Comparison of ENCODE assay signal across 14 cellular contexts in genomic region chr9:84874583-84874982, GRCh38.
DNase-seq lines count a peak whose midpoint lies in the region; ATAC-seq and TF ChIP-seq lines count a peak whose summit lies in the region.
"Had no signal": no experiment of that assay in that cellular context is flagged by ENCODE, and none has a peak within 500 bp of the region (broad histone marks: within the 10 kb centered on the region; RNA-seq: fewer than 3 reads in every experiment).

No MANE protein-coding gene starts in this region.

- ATAC-seq in Right ventricle myocardium superior (ENCODE audit: poor library complexity) (peak; percentile 73), T-helper 17 cell (no peak), gastroesophageal sphincter (peak; percentile 36)
- ATAC-seq in stimulated activated memory B cell treated with anti-CD40 and anti-IgM and Interleukin-4, amounts not matched to agents 10 μg/mL and 1 μg/mL and 100 μg/mL, for 72 hours, result peak; percentile 18
- ATAC-seq: activated naive CD4-positive, alpha-beta T cell treated with anti-CD3 and anti-CD28 coated beads, Interleukin-2, amount 50 U/mL, for 72 hours had no signal

- 0% methylated on average over 1 to 2 of the region's 2 CpGs for WGBS in gastroesophageal sphincter (ENCODE audit: low coverage in 1 of 2), 2 donors

- peak overlapping the region; percentile 78 for H3K27ac Mint-ChIP-seq in T-helper 17 cell
- H3K27ac Mint-ChIP-seq in stimulated activated memory B cell treated with anti-CD40 and anti-IgM and Interleukin-4, amounts not matched to agents 10 μg/mL and 1 μg/mL and 100 μg/mL, for 72 hours, result no peak overlapping the region
- H3K27ac Mint-ChIP-seq: progenitor cell of endocrine pancreas had no signal

- H3K4me3 Mint-ChIP-seq in T-helper 17 cell, result peak overlapping the region; percentile 39
- no peak overlapping the region for H3K4me3 Mint-ChIP-seq in stimulated activated memory B cell treated with anti-CD40 and anti-IgM and Interleukin-4, amounts not matched to agents 10 μg/mL and 1 μg/mL and 100 μg/mL, for 72 hours

- no peak for TF ChIP-seq POLR2A in gastroesophageal sphincter (IDR thresholded peaks at IDR 0.05)

- DNase-seq in Right ventricle myocardium superior (no peak), right atrium auricular region (ENCODE audit: low spot score) (no peak), T-helper 17 cell (no peak), D341Med (ENCODE audit: low spot score) (no peak), NCI-H1930 (lab: John Stamatoyannopoulos, UW) (no peak)
- DNase-seq in stimulated activated CD4-positive, alpha-beta T cell treated with anti-CD3 and anti-CD28 coated beads, Interleukin-1b, Interleukin-23, amount 100 ng/mL, for 48 hours, result no peak
- DNase-seq: DMS79 treated with DMSO at 0.1 percent for 48 hours; GOT3; NCI-H1105; stimulated activated CD4-positive, alpha-beta T cell treated with anti-CD3 and anti-CD28 coated beads, Interleukin-2, amount 100 ng/mL, for 24 hours had no signal

- TF ChIP-seq EP300 in gastroesophageal sphincter (IDR thresholded peaks at IDR 0.05), result no peak

- H3K4me3 ChIP-seq in right atrium auricular region (no peak overlapping the region), gastroesophageal sphincter (no peak overlapping the region)

- H3K27ac ChIP-seq in right atrium auricular region (peak overlapping the region in 1 of 2 donors; percentile 28), gastroesophageal sphincter (peak overlapping the region in 1 of 4 donors; percentile 19)

- peaks cover 0 to 8% of the 10 kb centered on the region in 2 donors for H3K4me1 ChIP-seq in right atrium auricular region
- H3K4me1 ChIP-seq in gastroesophageal sphincter, result no peaks in the 10 kb centered on the region

- H3K9me3 Mint-ChIP-seq in stimulated activated memory B cell treated with anti-CD40 and anti-IgM and Interleukin-4, amounts not matched to agents 10 μg/mL and 1 μg/mL and 100 μg/mL, for 72 hours, result no peaks in the 10 kb centered on the region
- H3K9me3 Mint-ChIP-seq: activated naive CD4-positive, alpha-beta T cell treated with anti-CD3 and anti-CD28 coated beads, Interleukin-2, amount 50 U/mL, for 72 hours had no signal

- H3K36me3 ChIP-seq in right atrium auricular region (no peaks in the 10 kb centered on the region), gastroesophageal sphincter (no peaks in the 10 kb centered on the region)

- TF ChIP-seq CTCF in right atrium auricular region (IDR thresholded peaks at IDR 0.05) (no peak), gastroesophageal sphincter (IDR thresholded peaks at IDR 0.05) (no peak)

- no peaks in the 10 kb centered on the region for H3K27me3 ChIP-seq in right atrium auricular region
- no peaks in the 10 kb centered on the region for H3K27me3 ChIP-seq in gastroesophageal sphincter

- no peaks in the 10 kb centered on the region for H3K27me3 Mint-ChIP-seq in T-helper 17 cell
- no peaks in the 10 kb centered on the region for H3K27me3 Mint-ChIP-seq in stimulated activated memory B cell treated with anti-CD40 and anti-IgM and Interleukin-4, amounts not matched to agents 10 μg/mL and 1 μg/mL and 100 μg/mL, for 72 hours
- H3K27me3 Mint-ChIP-seq: progenitor cell of endocrine pancreas had no signal

- peaks cover 12% of the 10 kb centered on the region for H3K4me1 Mint-ChIP-seq in T-helper 17 cell
- H3K4me1 Mint-ChIP-seq in stimulated activated memory B cell treated with anti-CD40 and anti-IgM and Interleukin-4, amounts not matched to agents 10 μg/mL and 1 μg/mL and 100 μg/mL, for 72 hours, result no peaks in the 10 kb centered on the region

- no peaks in the 10 kb centered on the region for H3K36me3 Mint-ChIP-seq in T-helper 17 cell (ENCODE audit: low read depth)
- no peaks in the 10 kb centered on the region for H3K36me3 Mint-ChIP-seq in stimulated activated memory B cell treated with anti-CD40 and anti-IgM and Interleukin-4, amounts not matched to agents 10 μg/mL and 1 μg/mL and 100 μg/mL, for 72 hours
- H3K36me3 Mint-ChIP-seq: activated naive CD4-positive, alpha-beta T cell treated with anti-CD3 and anti-CD28 coated beads, Interleukin-2, amount 50 U/mL, for 72 hours had no signal

- intact Hi-C loops in Right ventricle myocardium superior (cut with DNase I), result no loop called here

- H3K9me3 ChIP-seq in right atrium auricular region (no peaks in the 10 kb centered on the region), T-helper 17 cell (ENCODE audit: control insufficient read depth, low read length, poor library complexity, severe bottlenecking) (no peaks in the 10 kb centered on the region), gastroesophageal sphincter (no peaks in the 10 kb centered on the region)
